16 cellular contexts compared by ENCODE assay signal in genomic region chr21:34794686-34795085, GRCh38.
A peak's percentile ranks its signal among the peaks of the same experiment; 100 is the strongest.
DNase-seq lines count a peak whose midpoint lies in the region; ATAC-seq, FAIRE-seq and TF ChIP-seq lines count a peak whose summit lies in the region.
"Had no signal": no experiment of that assay in that cellular context is flagged by ENCODE, and none has a peak within 500 bp of the region (broad histone marks: within the 10 kb centered on the region; RNA-seq: fewer than 3 reads in every experiment).

No MANE protein-coding gene starts in this region.

- no peak for ATAC-seq in natural killer cell
- ATAC-seq in natural killer cell treated with Interleukin-12 subunit alpha and Interleukin-12 subunit beta and Interleukin-15 and Interleukin-18, amount 100 ng/mL, for 72 hours = no peak
- no peak for ATAC-seq in pancreas
- ATAC-seq in activated CD4-positive, CD25-positive, alpha-beta regulatory T cell treated with anti-CD3 and anti-CD28 coated beads, Interleukin-2, amount 50 U/mL, for 24 hours = no peak
- no peak for ATAC-seq in GM18505 (IDR thresholded peaks at IDR 0.05; ENCODE audit: unreplicated experiment)
- no peak for ATAC-seq in GM21528 (IDR thresholded peaks at IDR 0.05; ENCODE audit: low FRiP score, unreplicated experiment)
- ATAC-seq: Panc1 had no signal

- no peak overlapping the region for H3K4me3 Mint-ChIP-seq in natural killer cell
- no peak overlapping the region for H3K4me3 Mint-ChIP-seq in natural killer cell treated with Interleukin-12 subunit alpha and Interleukin-12 subunit beta and Interleukin-15 and Interleukin-18, amount 100 ng/mL, for 72 hours
- H3K4me3 Mint-ChIP-seq: central memory CD8-positive, alpha-beta T cell; memory B cell; T-helper 1 cell treated with Interleukin-12 subunit alpha and Interleukin-12 subunit beta and Interleukin-4 antibody, amounts not matched to agents 30 μg/mL and 1 μg/mL, for 36 hours had no signal

- H3K4me1 Mint-ChIP-seq in natural killer cell = peaks cover 6 to 9% of the 10 kb centered on the region in 2 donors
- H3K4me1 Mint-ChIP-seq in natural killer cell treated with Interleukin-12 subunit alpha and Interleukin-12 subunit beta and Interleukin-15 and Interleukin-18, amount 100 ng/mL, for 72 hours (ENCODE audit: low read depth in 2 of 2) = peaks cover 5 to 12% of the 10 kb centered on the region in 2 donors
- H3K4me1 Mint-ChIP-seq: central memory CD8-positive, alpha-beta T cell; memory B cell had no signal

- no peaks in the 10 kb centered on the region for H3K27me3 ChIP-seq in hepatocyte
- H3K27me3 ChIP-seq in pancreas = no peaks in the 10 kb centered on the region

- no peak for FAIRE-seq in pancreas (lab: Jason Lieb, UNC)

- intact Hi-C loops in natural killer cell (cut with micrococcal nuclease) (no loop called here), pancreas (cut with DNase I) (no loop called here)

- no peaks in the 10 kb centered on the region for H3K27me3 Mint-ChIP-seq in natural killer cell (ENCODE audit: low read depth in 2 of 2)
- H3K27me3 Mint-ChIP-seq in natural killer cell treated with Interleukin-12 subunit alpha and Interleukin-12 subunit beta and Interleukin-15 and Interleukin-18, amount 100 ng/mL, for 72 hours = no peaks in the 10 kb centered on the region
- H3K27me3 Mint-ChIP-seq: central memory CD8-positive, alpha-beta T cell; memory B cell had no signal

- 83% methylated on average over 7 of the region's 7 CpGs for WGBS in hepatocyte (ENCODE audit: low lambda C conversion rate, missing lambda C conversion rate)
- WGBS in pancreas, 2 donors = 82 to 83% methylated on average over 7 of the region's 7 CpGs

- no peaks in the 10 kb centered on the region for H3K9me3 Mint-ChIP-seq in natural killer cell
- H3K9me3 Mint-ChIP-seq in natural killer cell treated with Interleukin-12 subunit alpha and Interleukin-12 subunit beta and Interleukin-15 and Interleukin-18, amount 100 ng/mL, for 72 hours = no peaks in the 10 kb centered on the region
- H3K9me3 Mint-ChIP-seq: central memory CD8-positive, alpha-beta T cell; memory B cell; T-helper 1 cell treated with Interleukin-12 subunit alpha and Interleukin-12 subunit beta and Interleukin-4 antibody, amounts not matched to agents 30 μg/mL and 1 μg/mL, for 36 hours had no signal

- H3K4me1 ChIP-seq in hepatocyte (ENCODE audit: insufficient read depth) = peaks cover 50% of the 10 kb centered on the region
- H3K4me1 ChIP-seq in pancreas = peaks cover 5 to 7% (median 7%) of the 10 kb centered on the region in 3 donors

- H3K79me2 ChIP-seq in hepatocyte = no peaks in the 10 kb centered on the region

- peak overlapping the region; percentile 25 to 61 for H3K27ac Mint-ChIP-seq in natural killer cell
- peak overlapping the region in 1 of 2 donors; percentile 76 for H3K27ac Mint-ChIP-seq in natural killer cell treated with Interleukin-12 subunit alpha and Interleukin-12 subunit beta and Interleukin-15 and Interleukin-18, amount 100 ng/mL, for 72 hours
- H3K27ac Mint-ChIP-seq: memory B cell; T-helper 1 cell treated with Interleukin-12 subunit alpha and Interleukin-12 subunit beta and Interleukin-4 antibody, amounts not matched to agents 30 μg/mL and 1 μg/mL, for 36 hours had no signal

- no peaks in the 10 kb centered on the region for H3K9me2 ChIP-seq in hepatocyte (replicated peaks; ENCODE audit: insufficient read depth)

- no peaks in the 10 kb centered on the region for H3K9me3 ChIP-seq in hepatocyte (ENCODE audit: low read depth)
- H3K9me3 ChIP-seq in pancreas = no peaks in the 10 kb centered on the region

- TF ChIP-seq POLR2A in GM18505 (IDR thresholded peaks at IDR 0.05; ENCODE audit: borderline replicate concordance, extremely low read depth, insufficient read depth, insufficient read length) = no peak

- DNase-seq in natural killer cell (no peak), hepatocyte (ENCODE audit: low spot score) (no peak), pancreas (no peak)
- DNase-seq in natural killer cell treated with Interleukin-12 subunit alpha and Interleukin-12 subunit beta and Interleukin-15 and Interleukin-18, amount 100 ng/mL, for 72 hours (ENCODE audit: low spot score) = no peak
- no peak for DNase-seq in stimulated activated CD4-positive, alpha-beta T cell treated with anti-CD3 and anti-CD28 coated beads, Interleukin-1b, Interleukin-23, amount 100 ng/mL, for 48 hours
- DNase-seq: activated gamma-delta T cell treated with Interleukin-2 at 50 U/mL for 16 hours, DND-41, H7, NCI-H226 had no signal

- H3K36me3 Mint-ChIP-seq in natural killer cell = peaks cover 7% of the 10 kb centered on the region
- H3K36me3 Mint-ChIP-seq in natural killer cell treated with Interleukin-12 subunit alpha and Interleukin-12 subunit beta and Interleukin-15 and Interleukin-18, amount 100 ng/mL, for 72 hours = peaks cover 18% of the 10 kb centered on the region

- peak overlapping the region; percentile 13 for H2AFZ ChIP-seq in hepatocyte

- TF ChIP-seq CTCF in natural killer cell (IDR thresholded peaks at IDR 0.05) (no peak), hepatocyte (IDR thresholded peaks at IDR 0.05; ENCODE audit: poor library complexity) (no peak), pancreas (IDR thresholded peaks at IDR 0.05) (no peak)

- H3K27ac ChIP-seq in hepatocyte (peak overlapping the region; percentile 90), pancreas (peak overlapping the region in 3 of 4 donors; percentile 39 to 67 (median 60))

- H3K4me2 ChIP-seq in hepatocyte = peak overlapping the region; percentile 48

- H3K36me3 ChIP-seq in hepatocyte (replicated peaks; ENCODE audit: insufficient read depth, low read depth) (no peaks in the 10 kb centered on the region), pancreas (no peaks in the 10 kb centered on the region)

- H3K4me3 ChIP-seq in hepatocyte (no peak overlapping the region), pancreas (no peak overlapping the region)

- no peaks in the 10 kb centered on the region for H4K20me1 ChIP-seq in hepatocyte (ENCODE audit: insufficient read depth, poor library complexity, severe bottlenecking)
